Comparison of ENCODE assay signal across 17 cellular contexts in genomic region chr10:86876748-86877147, GRCh38.
A peak's percentile ranks its signal among the peaks of the same experiment; 100 is the strongest.
DNase-seq lines count a peak whose midpoint lies in the region; TF ChIP-seq lines count a peak whose summit lies in the region.
"Had no signal": no experiment of that assay in that cellular context is flagged by ENCODE, and none has a peak within 500 bp of the region (broad histone marks: within the 10 kb centered on the region; RNA-seq: fewer than 3 reads in every experiment).

No MANE protein-coding gene starts in this region.

- WGBS in GM23248 (ENCODE audit: low coverage in 1 of 2, low lambda C conversion rate in 2 of 2, missing lambda C conversion rate in 2 of 2), 2 experiments = 94 to 100% methylated on average over 2 of the region's 2 CpGs
- WGBS in trophoblast cell (ENCODE audit: extremely low coverage, insufficient coverage, insufficient read length) = no CpG with 5 or more reads among the region's 2 CpGs

- no peak overlapping the region for H2BK120ac ChIP-seq in trophoblast cell (ENCODE audit: insufficient read depth, low read length, poor library complexity)

- H3F3A ChIP-seq in GM23248 (ENCODE audit: insufficient read depth) = peaks cover 15% of the 10 kb centered on the region

- H3K23ac ChIP-seq in trophoblast cell (ENCODE audit: low read length) = no peak overlapping the region

- H3K9me3 ChIP-seq in GM23248 (ENCODE audit: low read depth) (no peaks in the 10 kb centered on the region), trophoblast cell (ENCODE audit: insufficient read depth, low read depth, low read length) (no peaks in the 10 kb centered on the region)
- H3K9me3 ChIP-seq: SJSA1 had no signal

- H2BK5ac ChIP-seq in trophoblast cell (ENCODE audit: low read depth, low read length, poor library complexity) = no peak overlapping the region

- H4K8ac ChIP-seq in trophoblast cell (ENCODE audit: low read depth, low read length) = no peak overlapping the region

- DNase-seq in GM23248 = peak; percentile 72
- peak; percentile 15 for DNase-seq in NCI-H524 treated with DMSO at 0.1 percent for 48 hours (lab: John Stamatoyannopoulos, UW)
- DNase-seq in dermis blood vessel endothelial cell = peak; percentile 50
- peak; percentile 29 for DNase-seq in pulmonary artery endothelial cell (ENCODE audit: low read depth, low spot score)
- no peak for DNase-seq in trophoblast cell
- DNase-seq in activated CD4-positive, alpha-beta T cell treated with anti-CD3 and anti-CD28 coated beads for 48 hours = no peak
- no peak for DNase-seq in GM10266 (ENCODE audit: extremely low spot score)
- no peak for DNase-seq in GDM1 (lab: John Stamatoyannopoulos, UW)
- DNase-seq: activated CD8-positive, alpha-beta memory T cell treated with anti-CD3 and anti-CD28 coated beads, Interleukin-2, amount 10 ng/mL, durations not matched to agents 7 days and 5 days; activated naive CD4-positive, alpha-beta T cell treated with anti-CD3 and anti-CD28 coated beads, Interleukin-2, amount 10 ng/mL, durations not matched to agents 7 days and 5 days; mammary epithelial cell; NCI-H2029 treated with DMSO at 0.1 percent for 48 hours; NCI-H774 had no signal

- no peak overlapping the region for H3K4ac ChIP-seq in trophoblast cell (ENCODE audit: low read depth, low read length)

- H4K12ac ChIP-seq in trophoblast cell (ENCODE audit: low read depth, low read length) = no peak overlapping the region

- H3K79me1 ChIP-seq in trophoblast cell (ENCODE audit: low read length) = peaks cover 2% of the 10 kb centered on the region

- H3K27ac ChIP-seq in GM23248 = no peak overlapping the region
- H3K27ac ChIP-seq in trophoblast cell (ENCODE audit: low read depth, low read length) = no peak overlapping the region
- H3K27ac ChIP-seq: SJSA1, skin epidermis, VCaP had no signal

- H2AFZ ChIP-seq in GM23248 (no peak overlapping the region), trophoblast cell (ENCODE audit: insufficient read depth, low read length, poor library complexity) (no peak overlapping the region)

- H4K91ac ChIP-seq in trophoblast cell (ENCODE audit: low read depth, low read length) = no peak overlapping the region

- H3K36me3 ChIP-seq in GM23248 (ENCODE audit: low read depth) (peaks cover 7% of the 10 kb centered on the region; the same call in 1 of the 2 replicates), trophoblast cell (ENCODE audit: control insufficient read depth in 1 of 2, insufficient read depth in 2 of 2, low read length in 2 of 2) (no peaks in the 10 kb centered on the region)

- H3K18ac ChIP-seq in trophoblast cell (ENCODE audit: low read length) = no peak overlapping the region

- H2BK12ac ChIP-seq in trophoblast cell (ENCODE audit: low read length) = no peak overlapping the region

- H3K79me2 ChIP-seq in GM23248 (ENCODE audit: insufficient read depth) (peaks cover 15% of the 10 kb centered on the region), trophoblast cell (ENCODE audit: control insufficient read depth, insufficient read depth, low read length, poor library complexity) (no peaks in the 10 kb centered on the region)

- H3K4me3 ChIP-seq in GM23248 (no peak overlapping the region), trophoblast cell (ENCODE audit: low read depth, low read length) (no peak overlapping the region)
- H3K4me3 ChIP-seq: cardiac muscle cell, SJSA1, skin epidermis had no signal

- no peaks in the 10 kb centered on the region for H3K27me3 ChIP-seq in GM23248 (replicated peaks; ENCODE audit: insufficient read depth)
- H3K27me3 ChIP-seq in trophoblast cell (ENCODE audit: insufficient read depth, low read length) = no peaks in the 10 kb centered on the region
- H3K27me3 ChIP-seq: cardiac muscle cell, SJSA1 had no signal

- H3K9ac ChIP-seq in GM23248 = no peak overlapping the region
- H3K9ac ChIP-seq in trophoblast cell (ENCODE audit: low read length) = no peak overlapping the region

- H3K9me2 ChIP-seq in GM23248 (ENCODE audit: insufficient read depth) = no peaks in the 10 kb centered on the region

- in situ Hi-C loops in GM23248 (cut with MboI) = no loop called here

- no peak overlapping the region for H2AK5ac ChIP-seq in trophoblast cell (ENCODE audit: low read length)

- no peak for TF ChIP-seq CTCF in GM10266 (IDR thresholded peaks at IDR 0.05; ENCODE audit: control insufficient read depth, insufficient read depth, low read depth, missing control alignments)

- H3K4me2 ChIP-seq in GM23248 (ENCODE audit: unreplicated experiment) (no peak overlapping the region), trophoblast cell (ENCODE audit: low read length) (no peak overlapping the region)

- H3K4me1 ChIP-seq in GM23248 (ENCODE audit: insufficient read depth) (peaks cover 6% of the 10 kb centered on the region; the same call in 1 of the 2 replicates), trophoblast cell (ENCODE audit: control insufficient read depth in 1 of 2, insufficient read depth in 2 of 2, low read length in 2 of 2) (peaks cover 4 to 6% of the 10 kb centered on the region in 2 experiments)

- no peak overlapping the region for H3K14ac ChIP-seq in trophoblast cell (ENCODE audit: low read length)

- no peaks in the 10 kb centered on the region; the same call in 1 of the 2 replicates for H4K20me1 ChIP-seq in GM23248 (ENCODE audit: insufficient read depth)

Comparison
In these comparisons a context has a peak if more than half of its experiments do, and no peak if none do; other contexts are left out.
1. DNase-seq: peak in GM23248 (single experiment), NCI-H524 treated with DMSO at 0.1 percent for 48 hours (single experiment), dermis blood vessel endothelial cell (single experiment) and pulmonary artery endothelial cell (single experiment); none in trophoblast cell (0 of 2), activated CD4-positive, alpha-beta T cell treated with anti-CD3 and anti-CD28 coated beads for 48 hours (single experiment), GM10266 (single experiment) and GDM1 (single experiment).